In the genomic region with DNA sequence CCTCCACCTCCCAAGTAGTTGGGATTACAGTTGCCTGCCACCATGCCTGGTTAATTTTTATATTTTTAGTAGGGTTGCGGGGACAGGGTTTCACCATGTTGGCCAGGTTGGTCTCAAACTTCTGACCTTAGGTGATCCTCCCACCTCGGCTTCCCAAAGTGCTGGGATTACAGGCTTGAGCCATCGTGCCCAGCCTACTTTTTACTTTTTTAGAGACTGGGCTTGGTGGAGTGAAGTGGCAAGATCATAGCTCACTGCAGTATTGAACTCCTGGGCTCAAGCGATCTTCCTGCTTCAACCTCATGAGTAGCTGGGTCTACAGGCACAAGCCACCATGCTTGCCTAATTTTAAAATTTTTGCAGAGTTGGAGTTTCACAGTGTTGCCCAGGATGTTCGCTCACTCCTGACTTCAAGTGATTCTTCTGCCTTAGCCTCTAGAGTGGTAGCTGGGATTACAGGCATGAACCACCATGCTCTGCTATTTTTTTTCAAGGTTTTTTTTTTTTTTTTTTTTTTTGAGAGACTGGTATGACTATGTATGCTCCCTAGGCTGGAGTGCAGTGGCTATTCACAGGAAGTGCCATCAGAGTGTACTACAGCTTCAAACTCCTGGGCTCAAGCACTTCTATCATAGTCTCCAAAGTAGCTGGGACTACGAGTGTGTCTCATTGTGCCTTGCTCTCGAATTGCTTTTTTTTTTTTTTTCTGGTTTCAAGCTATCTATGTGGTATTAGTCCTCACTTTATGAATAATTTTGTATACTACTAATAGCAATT, we compare ENCODE assay signal across 24 cellular contexts. TPM values are rescaled to one million over a fixed set of nuclear protein-coding genes. Genes with fewer than 3 reads are reported as not detected.
DNase-seq lines count a peak whose midpoint lies in the region; ATAC-seq, FAIRE-seq and TF ChIP-seq lines count a peak whose summit lies in the region.
"Had no signal": no experiment of that assay in that cellular context is flagged by ENCODE, and none has a peak within 500 bp of the region (broad histone marks: within the 10 kb centered on the region; RNA-seq: fewer than 3 reads in every experiment).

No MANE protein-coding gene starts in this region.

- intact Hi-C loops in K562 (cut with micrococcal nuclease) = no loop called here

- no peak overlapping the region for H3K4me3 Mint-ChIP-seq in activated CD8-positive, alpha-beta memory T cell treated with anti-CD3 and anti-CD28 coated beads, Interleukin-2, amount 10 ng/mL, durations not matched to agents 7 days and 5 days
- H3K4me3 Mint-ChIP-seq: GM23338, IgD-negative memory B cell had no signal

- peaks cover 2% of the 10 kb centered on the region for H3K4me1 Mint-ChIP-seq in activated CD8-positive, alpha-beta memory T cell treated with anti-CD3 and anti-CD28 coated beads, Interleukin-2, amount 10 ng/mL, durations not matched to agents 7 days and 5 days
- H3K4me1 Mint-ChIP-seq: GM23338 had no signal

- no peaks in the 10 kb centered on the region for H3K27me3 ChIP-seq in K562 (ENCODE audit: control insufficient read depth in 2 of 2, insufficient read depth in 2 of 2, low read length in 2 of 2)
- H3K27me3 ChIP-seq: BE2C had no signal

- H3K4me1 ChIP-seq in K562 (replicated peaks in 1 of 2; ENCODE audit: control insufficient read depth in 2 of 2, insufficient read depth in 2 of 2, low read length in 2 of 2) = no peaks in the 10 kb centered on the region
- H3K4me1 ChIP-seq: BE2C, HAP-1 had no signal

- no peak for DNase-seq in activated CD8-positive, alpha-beta memory T cell treated with anti-CD3 and anti-CD28 coated beads, Interleukin-2, amount 10 ng/mL, durations not matched to agents 7 days and 5 days
- no peak for DNase-seq in activated CD8-positive, alpha-beta memory T cell treated with anti-CD3 and anti-CD28 coated beads, Interleukin-2, amount 50 U/mL, for 4 hours
- DNase-seq in HT1080 (ENCODE audit: low read depth) = peak; percentile 22
- DNase-seq in K562 (ENCODE audit: extremely low read depth in 1 of 4, low spot score in 3 of 4) = no peak
- no peak for DNase-seq in NCI-H146 treated with DMSO at 0.1 percent for 48 hours (lab: John Stamatoyannopoulos, UW; ENCODE audit: unreplicated experiment)
- DNase-seq: BE2C, DMS79 treated with DMSO at 0.1 percent for 48 hours, Kasumi-1, NCI-H1694 treated with DMSO at 0.1 percent for 48 hours, NCI-H446, NCI-H526, Right ventricle myocardium superior had no signal

- TF ChIP-seq POLR2A in K562 (conservative IDR thresholded peaks at IDR 0.05) = no peak

- peak; percentile 30 for ATAC-seq in activated CD8-positive, alpha-beta memory T cell treated with anti-CD3 and anti-CD28 coated beads, Interleukin-2, amount 10 ng/mL, durations not matched to agents 7 days and 5 days
- ATAC-seq in K562 = peak; percentile 41; the same call in 1 of the 3 replicates
- no peak for ATAC-seq in HG02610 (IDR thresholded peaks at IDR 0.05; ENCODE audit: unreplicated experiment)
- ATAC-seq in HG02852 (IDR thresholded peaks at IDR 0.05; ENCODE audit: unreplicated experiment) = no peak
- ATAC-seq: GM23338 had no signal

- no peaks in the 10 kb centered on the region for H4K20me1 ChIP-seq in K562 (replicated peaks; ENCODE audit: control insufficient read depth, insufficient read depth, low read length)

- no peak overlapping the region for H3K4me2 ChIP-seq in K562 (ENCODE audit: insufficient read depth, low read length)
- H3K4me2 ChIP-seq: GM23338 had no signal

- H3K79me2 ChIP-seq in K562 (ENCODE audit: control insufficient read depth, insufficient read depth, low read length) = peaks cover 3% of the 10 kb centered on the region

- no peak overlapping the region for H3K9ac ChIP-seq in K562 (ENCODE audit: insufficient read depth in 1 of 2, low read depth in 2 of 2, low read length in 2 of 2)

- no peaks in the 10 kb centered on the region for H3K9me1 ChIP-seq in K562 (ENCODE audit: control insufficient read depth, insufficient read depth, low read length)

- POLR2A ChIA-PET in K562 (lab: Yijun Ruan, JAX) = interaction anchor here (0.6 to 1.4 kb wide), 6 partner anchors 10 to 442 kb away, joined by 3 to 5 read pairs (median 4); partner anchors contain the start of gene MSH2

- peaks cover 90% of the 10 kb centered on the region for H3K36me3 ChIP-seq in K562 (ENCODE audit: control insufficient read depth, insufficient read depth, low read length)

- TF ChIP-seq CTCF in K562 (IDR thresholded peaks at IDR 0.05 in 2 of 3, conservative IDR thresholded peaks at IDR 0.05 in 1 of 3; ENCODE audit: insufficient read depth in 2 of 3, low read depth in 1 of 3, low read length in 3 of 3) = no peak

- no peak overlapping the region for H2AFZ ChIP-seq in K562 (ENCODE audit: low read depth, low read length)
- H2AFZ ChIP-seq: GM23338 had no signal

- BruUV-seq in K562 (replicated peaks; lab: Mats Ljungman, UMichigan) = no TSS peak

- FAIRE-seq in K562 (lab: Jason Lieb, UNC) = no peak
- FAIRE-seq: A204.1, D721Med, G401.6, GM18507, RCC 7860 had no signal

- 97% methylated on average over 7 of the region's 7 CpGs for WGBS in K562 (ENCODE audit: insufficient coverage, low coverage, missing lambda C conversion rate)

- peaks cover 41% of the 10 kb centered on the region for H3K36me3 Mint-ChIP-seq in activated CD8-positive, alpha-beta memory T cell treated with anti-CD3 and anti-CD28 coated beads, Interleukin-2, amount 10 ng/mL, durations not matched to agents 7 days and 5 days

- H3K27ac ChIP-seq in K562 (ENCODE audit: extremely low read depth, low read depth, low read length) = no peak overlapping the region
- H3K27ac ChIP-seq: SK-N-MC had no signal

- H3K9me3 Mint-ChIP-seq in activated CD8-positive, alpha-beta memory T cell treated with anti-CD3 and anti-CD28 coated beads, Interleukin-2, amount 10 ng/mL, durations not matched to agents 7 days and 5 days (ENCODE audit: low read depth) = no peaks in the 10 kb centered on the region
- H3K9me3 Mint-ChIP-seq: GM23338, IgD-negative memory B cell had no signal

- no peak for TF ChIP-seq RAD21 in K562 (CRISPR knock-in tag; conservative IDR thresholded peaks at IDR 0.05 in 1 of 2, IDR thresholded peaks at IDR 0.05 in 1 of 2)

- no peak overlapping the region for H3K4me3 ChIP-seq in K562
- H3K4me3 ChIP-seq: GM23338, HAP-1, SK-N-MC had no signal

- CTCF ChIA-PET in activated CD8-positive, alpha-beta memory T cell treated with anti-CD3 and anti-CD28 coated beads, Interleukin-2, amount 10 ng/mL, durations not matched to agents 7 days and 5 days (lab: Charles Lee) = interaction anchor here (1.7 kb wide), 1 partner anchor 26 kb away, joined by 5 read pairs; no protein-coding TSS in a partner anchor
- CTCF ChIA-PET in K562 (lab: Yijun Ruan, JAX; ENCODE audit: low intra/inter-chr PET ratio) = interaction anchor here (0.6 to 0.7 kb wide), 2 partner anchors 43 to 46 kb away, joined by 3 to 6 read pairs; no protein-coding TSS in a partner anchor

- H3K9me3 ChIP-seq in K562 (replicated peaks; ENCODE audit: control insufficient read depth, insufficient read depth, low read depth, low read length) = no peaks in the 10 kb centered on the region
- H3K9me3 ChIP-seq: BE2C, HAP-1 had no signal

- H3K27me3 Mint-ChIP-seq in activated CD8-positive, alpha-beta memory T cell treated with anti-CD3 and anti-CD28 coated beads, Interleukin-2, amount 10 ng/mL, durations not matched to agents 7 days and 5 days = no peaks in the 10 kb centered on the region
- H3K27me3 Mint-ChIP-seq: IgD-negative memory B cell had no signal

- H3K27ac Mint-ChIP-seq in activated CD8-positive, alpha-beta memory T cell treated with anti-CD3 and anti-CD28 coated beads, Interleukin-2, amount 10 ng/mL, durations not matched to agents 7 days and 5 days = no peak overlapping the region
- H3K27ac Mint-ChIP-seq: GM23338, IgD-negative memory B cell had no signal

- in situ Hi-C loops in K562 (cut with MboI) = no loop called here

- no peak for TF ChIP-seq EP300 in K562 (IDR thresholded peaks at IDR 0.05; ENCODE audit: low read length)

RNA-seq across cellular contexts. Expression of gene MSH2, which starts 11.9 kb away (rescaled TPM):
- total RNA-seq in activated CD8-positive, alpha-beta memory T cell treated with anti-CD3 and anti-CD28 coated beads, Interleukin-2, amount 10 ng/mL, durations not matched to agents 7 days and 5 days = 10 to 100 TPM; 45.7 to 57.4 TPM
- total RNA-seq in HT1080 (2014; rRNA removed; shearing (Covaris generic)) = 52.3 and 53.8 TPM in 2 replicates
- polyA plus RNA-seq in HT1080 (2015; cell fraction: cytosol; rRNA removed) = 23.8 and 28.2 TPM in 2 replicates
- polyA plus RNA-seq in HT1080 (2015; cell fraction: nucleus; rRNA removed) = 48.1 and 56.1 TPM in 2 replicates
- 35.6 and 139 TPM in 2 replicates for total RNA-seq in K562 (2011; cell fraction: chromatin; rRNA removed; ENCODE audit: low replicate concordance)
- total RNA-seq in K562 (2011; cell fraction: nucleolus; rRNA removed) = 19.0 and 21.7 TPM in 2 replicates
- 21.8 and 27.2 TPM in 2 replicates for total RNA-seq in K562 (2011; cell fraction: nucleoplasm; rRNA removed)
- total RNA-seq in K562 (2014; rRNA removed) = 85.9 and 99.2 TPM in 2 replicates
- total RNA-seq in K562 (2014; rRNA removed; fragmentation: Illumina TruSeq; extraction: Trizol) = 139 and 161 TPM in 2 replicates
- 109 and 118 TPM in 2 replicates for total RNA-seq in K562 (2015; rRNA removed; fragmentation: Illumina TruSeq; extraction: Trizol)
- 95.1 and 113 TPM in 2 replicates for total RNA-seq in K562 (2021)
- polyA plus RNA-seq in K562 (2011; rRNA removed) = 85.0 and 133 TPM in 2 replicates
- 21.8 and 46.2 TPM in 2 replicates for polyA plus RNA-seq in K562 (2011; cell fraction: cytosol; rRNA removed)
- 27.0 and 36.1 TPM in 2 replicates for polyA plus RNA-seq in K562 (2011; cell fraction: nucleus; rRNA removed)
- 63.4 and 77.6 TPM in 2 replicates for polyA plus RNA-seq in K562 (2012)
- polyA plus RNA-seq in K562 (2014; fragmentation: Illumina TruSeq; extraction: Trizol) = 113 and 125 TPM in 2 replicates
- polyA plus RNA-seq in K562 (2014; fragmentation: Nextera tagmentation; extraction: Ambion mirVana) = 10 to 100 TPM; 51.8 to 60.6 TPM
- 93.2 and 93.3 TPM in 2 replicates for polyA plus RNA-seq in K562 (2014; rRNA removed)
- polyA minus RNA-seq in K562 (2011; rRNA and poly(A)+ RNA removed) = 137 and 148 TPM in 2 replicates
- polyA minus RNA-seq in K562 (2011; cell fraction: cytosol; rRNA and poly(A)+ RNA removed) = 44.2 and 56.7 TPM in 2 replicates
- 24.0 and 38.8 TPM in 2 replicates for polyA minus RNA-seq in K562 (2011; cell fraction: nucleus; rRNA and poly(A)+ RNA removed)

RNA-seq across cellular contexts. Expression of gene EPCAM, which starts 45.8 kb away (rescaled TPM):
- total RNA-seq in activated CD8-positive, alpha-beta memory T cell treated with anti-CD3 and anti-CD28 coated beads, Interleukin-2, amount 10 ng/mL, durations not matched to agents 7 days and 5 days = under 1 TPM in 1 of 2 experiments, not detected in 1; 0.14 TPM
- not detected in 2 replicates for total RNA-seq in HT1080 (2014; rRNA removed; shearing (Covaris generic))
- 0.15 TPM in 1 of 2 replicates, not detected in the other for polyA plus RNA-seq in HT1080 (2015; cell fraction: cytosol; rRNA removed)
- polyA plus RNA-seq in HT1080 (2015; cell fraction: nucleus; rRNA removed) = 0.07 TPM in 1 of 2 replicates, not detected in the other
- 38.7 and 73.4 TPM in 2 replicates for total RNA-seq in K562 (2011; cell fraction: chromatin; rRNA removed; ENCODE audit: low replicate concordance)
- 48.5 and 54.7 TPM in 2 replicates for total RNA-seq in K562 (2011; cell fraction: nucleolus; rRNA removed)
- 52.1 and 64.7 TPM in 2 replicates for total RNA-seq in K562 (2011; cell fraction: nucleoplasm; rRNA removed)
- total RNA-seq in K562 (2014; rRNA removed) = 50.1 and 51.8 TPM in 2 replicates
- 85.5 and 89.2 TPM in 2 replicates for total RNA-seq in K562 (2014; rRNA removed; fragmentation: Illumina TruSeq; extraction: Trizol)
- 83.2 and 86.1 TPM in 2 replicates for total RNA-seq in K562 (2015; rRNA removed; fragmentation: Illumina TruSeq; extraction: Trizol)
- total RNA-seq in K562 (2021) = 62.9 and 63.1 TPM in 2 replicates
- 54.2 and 68.9 TPM in 2 replicates for polyA plus RNA-seq in K562 (2011; rRNA removed)
- polyA plus RNA-seq in K562 (2011; cell fraction: cytosol; rRNA removed) = 21.7 and 27.4 TPM in 2 replicates
- polyA plus RNA-seq in K562 (2011; cell fraction: nucleus; rRNA removed) = 14.9 and 21.0 TPM in 2 replicates
- polyA plus RNA-seq in K562 (2012) = 50.2 and 52.8 TPM in 2 replicates
- polyA plus RNA-seq in K562 (2014; fragmentation: Illumina TruSeq; extraction: Trizol) = 68.8 and 95.5 TPM in 2 replicates
- 10 to 100 TPM; 59.0 to 63.1 TPM for polyA plus RNA-seq in K562 (2014; fragmentation: Nextera tagmentation; extraction: Ambion mirVana)
- 76.3 and 77.2 TPM in 2 replicates for polyA plus RNA-seq in K562 (2014; rRNA removed)
- polyA minus RNA-seq in K562 (2011; rRNA and poly(A)+ RNA removed) = 84.1 and 94.2 TPM in 2 replicates
- 24.9 and 37.7 TPM in 2 replicates for polyA minus RNA-seq in K562 (2011; cell fraction: cytosol; rRNA and poly(A)+ RNA removed)
- polyA minus RNA-seq in K562 (2011; cell fraction: nucleus; rRNA and poly(A)+ RNA removed) = 11.8 and 22.1 TPM in 2 replicates
- total RNA-seq: OCI-LY7, Right ventricle myocardium superior had no signal
- polyA plus RNA-seq: IgD-negative memory B cell had no signal

Comparison
In these comparisons a context has a peak if more than half of its experiments do, and no peak if none do; other contexts are left out.
1. ATAC-seq: peak in activated CD8-positive, alpha-beta memory T cell treated with anti-CD3 and anti-CD28 coated beads, Interleukin-2, amount 10 ng/mL, durations not matched to agents 7 days and 5 days (single experiment) and K562 (single experiment); none in HG02610 (single experiment) and HG02852 (single experiment).
2. RNA of gene EPCAM, which starts 45.8 kb away (total RNA-seq): 38.7 to 89.2 TPM in K562; 0.14 TPM in activated CD8-positive, alpha-beta memory T cell treated with anti-CD3 and anti-CD28 coated beads, Interleukin-2, amount 10 ng/mL, durations not matched to agents 7 days and 5 days and not detected in HT1080; every median in the first group is over 10 times any median in the second.